ENCODE assay signal across 8 cellular contexts in genomic region chr9:22008662-22009562, GRCh38. TPM values are rescaled to one million over a fixed set of nuclear protein-coding genes. Genes with fewer than 3 reads are reported as not detected.
A peak's percentile ranks its signal among the peaks of the same experiment; 100 is the strongest.
DNase-seq lines count a peak whose midpoint lies in the region; ATAC-seq and TF ChIP-seq lines count a peak whose summit lies in the region.

Gene CDKN2B, minus strand, starts transcription at chr9:22009305. Its CDS starts 352 bp downstream, at chr9:22008953.

- H4K91ac ChIP-seq in mesenchymal stem cell (ENCODE audit: low read length): peak within 1 kb of the TSS; percentile 88

- peak within 1 kb of the TSS; percentile 95 for H2BK5ac ChIP-seq in mesenchymal stem cell (ENCODE audit: low read depth, low read length, poor library complexity, severe bottlenecking)

- peak within 1 kb of the TSS; percentile 46 for H2AFZ ChIP-seq in mesenchymal stem cell (ENCODE audit: low read depth, low read length)

- ATAC-seq in GM18873 (IDR thresholded peaks at IDR 0.05; ENCODE audit: low FRiP score, unreplicated experiment) (peak; percentile 86), HG03103 (IDR thresholded peaks at IDR 0.05; ENCODE audit: low read depth, unreplicated experiment) (peak; percentile 88)
- ATAC-seq in activated CD8-positive, alpha-beta T cell treated with anti-CD3 and anti-CD28 coated beads for 36 hours: peak; percentile 89

- H3K27me3 ChIP-seq in AG04450 (ENCODE audit: control insufficient read depth, insufficient read depth, low read length) (no peaks in the 10 kb centered on the region), endodermal cell (ENCODE audit: control insufficient read depth, insufficient read depth, low read length, poor library complexity, severe bottlenecking) (peaks cover 79% of the 10 kb centered on the region), mesenchymal stem cell (ENCODE audit: control insufficient read depth in 1 of 2, insufficient read depth in 1 of 2, low read length in 2 of 2) (no peaks in the 10 kb centered on the region)

- H3K79me1 ChIP-seq in mesenchymal stem cell (replicated peaks; ENCODE audit: low read length, poor library complexity, severe bottlenecking): peaks cover 21% of the 10 kb centered on the region

- H3K36me3 ChIP-seq in endodermal cell (ENCODE audit: control insufficient read depth, insufficient read depth, low read length) (peaks cover 11% of the 10 kb centered on the region), mesenchymal stem cell (ENCODE audit: control insufficient read depth in 1 of 2, insufficient read depth in 2 of 2, low read depth in 1 of 2, low read length in 2 of 2) (peaks cover 18 to 25% of the 10 kb centered on the region in 2 experiments)

- H3K4me2 ChIP-seq in mesenchymal stem cell (ENCODE audit: low read length, poor library complexity, severe bottlenecking): peak within 1 kb of the TSS; percentile 92

- H3K9me3 ChIP-seq in AG04450 (ENCODE audit: control insufficient read depth, insufficient read depth, low read length): no peaks in the 10 kb centered on the region
- no peaks in the 10 kb centered on the region for H3K9me3 ChIP-seq in endodermal cell (ENCODE audit: control insufficient read depth, low read length)
- no peaks in the 10 kb centered on the region for H3K9me3 ChIP-seq in mesenchymal stem cell (ENCODE audit: control insufficient read depth, low read length)

- no peaks in the 10 kb centered on the region for H3K36me3 Mint-ChIP-seq in activated CD8-positive, alpha-beta T cell treated with anti-CD3 and anti-CD28 coated beads for 36 hours (ENCODE audit: low read depth)
- H3K36me3 Mint-ChIP-seq in endodermal cell (ENCODE audit: low read depth): no peaks in the 10 kb centered on the region

- peak within 1 kb of the TSS; percentile 21 to 82 for H3K14ac ChIP-seq in mesenchymal stem cell (ENCODE audit: low read length in 2 of 2)

- H2BK15ac ChIP-seq in mesenchymal stem cell (ENCODE audit: low read depth, poor library complexity, severe bottlenecking): no peak within 1 kb of the TSS

- peak; percentile 86 for TF ChIP-seq CTCF in AG04450 (IDR thresholded peaks at IDR 0.05; ENCODE audit: low read depth, low read length)
- peak; percentile 78 for TF ChIP-seq CTCF in activated CD8-positive, alpha-beta T cell treated with anti-CD3 and anti-CD28 coated beads for 36 hours (IDR thresholded peaks at IDR 0.05)
- TF ChIP-seq CTCF in endodermal cell (conservative IDR thresholded peaks at IDR 0.05): peak; percentile 99

- H2BK120ac ChIP-seq in mesenchymal stem cell (ENCODE audit: low read depth, low read length): peak within 1 kb of the TSS; percentile 97

- CTCF ChIA-PET in AG04450 (lab: Charles Lee): interaction anchor here (0.6 to 6.4 kb wide), 86 partner anchors 8 to 773 kb away, joined by 3 to 192 read pairs (median 5); partner anchors contain the start of genes CDKN2A and CDKN2B-AS1
- CTCF ChIA-PET in activated CD8-positive, alpha-beta T cell treated with anti-CD3 and anti-CD28 coated beads for 36 hours (lab: Charles Lee): interaction anchor here (0.7 to 5.8 kb wide), 61 partner anchors 9 to 794 kb away, joined by 3 to 93 read pairs (median 5); partner anchors contain the start of genes CDKN2A and CDKN2B-AS1

- H3K4me3 Mint-ChIP-seq in activated CD8-positive, alpha-beta T cell treated with anti-CD3 and anti-CD28 coated beads for 36 hours: peak within 1 kb of the TSS; percentile 72
- peak within 1 kb of the TSS; percentile 92 for H3K4me3 Mint-ChIP-seq in endodermal cell

- H3K27ac ChIP-seq in AG04450 (ENCODE audit: low read depth, low read length) (peak within 1 kb of the TSS; percentile 95), endodermal cell (ENCODE audit: low read depth, low read length) (peak within 1 kb of the TSS; percentile 66), mesenchymal stem cell (ENCODE audit: low read length, poor library complexity, severe bottlenecking) (peak within 1 kb of the TSS; percentile 96)

- intact Hi-C loops in activated CD8-positive, alpha-beta T cell treated with anti-CD3 and anti-CD28 coated beads for 36 hours (cut with micrococcal nuclease): loop anchor here (1.0 to 5.0 kb wide), 2 partner anchors 42 to 196 kb away; no protein-coding TSS in a partner anchor

- H3K18ac ChIP-seq in mesenchymal stem cell (ENCODE audit: low read depth in 1 of 2, low read length in 2 of 2): peak within 1 kb of the TSS; percentile 95 to 97

- peaks cover 21% of the 10 kb centered on the region for H3K4me1 Mint-ChIP-seq in activated CD8-positive, alpha-beta T cell treated with anti-CD3 and anti-CD28 coated beads for 36 hours (ENCODE audit: low read depth)
- H3K4me1 Mint-ChIP-seq in endodermal cell: peaks cover 16% of the 10 kb centered on the region

- peak within 1 kb of the TSS in 1 of 2 experiments; percentile 46 for H3K23ac ChIP-seq in mesenchymal stem cell (ENCODE audit: low read length in 2 of 2)

- H2AK5ac ChIP-seq in mesenchymal stem cell (ENCODE audit: low read length, severe bottlenecking): no peak within 1 kb of the TSS

- H3K9ac ChIP-seq in endodermal cell (ENCODE audit: extremely low read depth, low read length, poor library complexity, severe bottlenecking) (peak within 1 kb of the TSS; percentile 76), mesenchymal stem cell (ENCODE audit: low read length) (peak within 1 kb of the TSS; percentile 98)

- H3K27ac Mint-ChIP-seq in activated CD8-positive, alpha-beta T cell treated with anti-CD3 and anti-CD28 coated beads for 36 hours: no peak within 1 kb of the TSS
- peak within 1 kb of the TSS; percentile 96 for H3K27ac Mint-ChIP-seq in endodermal cell

- DNase-seq in AG04450 (ENCODE audit: low read depth, low spot score): peak; percentile 92
- DNase-seq in NCI-H345 treated with DMSO at 0.1 percent for 48 hours (lab: John Stamatoyannopoulos, UW; ENCODE audit: unreplicated experiment): peak; percentile 84
- DNase-seq in activated CD8-positive, alpha-beta T cell treated with anti-CD3 and anti-CD28 coated beads for 36 hours: peak; percentile 71
- DNase-seq in endodermal cell: peak; percentile 98
- peak; percentile 97 for DNase-seq in mesenchymal stem cell
- peak; percentile 66 to 76 for DNase-seq in stimulated activated CD8-positive, alpha-beta memory T cell treated with anti-CD3 and anti-CD28 coated beads, Interleukin-2, amount 100 ng/mL, for 48 hours (ENCODE audit: low read depth in 2 of 2)

- H3K4me1 ChIP-seq in endodermal cell (ENCODE audit: control insufficient read depth, insufficient read depth, low read length) (no peaks in the 10 kb centered on the region), mesenchymal stem cell (ENCODE audit: control insufficient read depth, insufficient read depth, low read depth, low read length) (peaks cover 13% of the 10 kb centered on the region)

- H3K27me3 Mint-ChIP-seq in activated CD8-positive, alpha-beta T cell treated with anti-CD3 and anti-CD28 coated beads for 36 hours: peaks cover 55% of the 10 kb centered on the region
- H3K27me3 Mint-ChIP-seq in endodermal cell (ENCODE audit: insufficient read depth): peaks cover 81% of the 10 kb centered on the region

- H3K9me3 Mint-ChIP-seq in activated CD8-positive, alpha-beta T cell treated with anti-CD3 and anti-CD28 coated beads for 36 hours: no peaks in the 10 kb centered on the region
- H3K9me3 Mint-ChIP-seq in endodermal cell: no peaks in the 10 kb centered on the region

- H3K4me3 ChIP-seq in AG04450 (ENCODE audit: low read depth, low read length) (peak within 1 kb of the TSS; percentile 83), endodermal cell (ENCODE audit: low read length) (peak within 1 kb of the TSS; percentile 94), mesenchymal stem cell (ENCODE audit: insufficient read depth in 1 of 2, low read depth in 1 of 2, low read length in 2 of 2) (peak within 1 kb of the TSS; percentile 89 to 93)

- H2BK12ac ChIP-seq in mesenchymal stem cell (ENCODE audit: low read length in 2 of 2): peak within 1 kb of the TSS; percentile 51 to 79

- POLR2A ChIA-PET in AG04450 (lab: Yijun Ruan, JAX): interaction anchor here (0.6 to 2.6 kb wide), 20 partner anchors 11 to 235 kb away, joined by 3 to 15 read pairs (median 4); partner anchors contain the start of genes CDKN2A, CDKN2B-AS1 and MTAP
- POLR2A ChIA-PET in activated CD8-positive, alpha-beta T cell treated with anti-CD3 and anti-CD28 coated beads for 36 hours (lab: Charles Lee): interaction anchor here (0.8 to 2.0 kb wide), 2 partner anchors 197 to 198 kb away, joined by 3 to 5 read pairs; no protein-coding TSS in a partner anchor

- peak within 1 kb of the TSS; percentile 87 to 94 for H3K4ac ChIP-seq in mesenchymal stem cell (ENCODE audit: low read depth in 1 of 2, low read length in 2 of 2)

- 0% methylated on average over 37 to 91 of the region's 91 CpGs for WGBS in endodermal cell (ENCODE audit: insufficient coverage in 1 of 2, insufficient read length in 1 of 2), 2 experiments
- under 1% methylated on average over 91 of the region's 91 CpGs for WGBS in mesenchymal stem cell

- peak within 1 kb of the TSS; percentile 85 for H4K8ac ChIP-seq in mesenchymal stem cell (ENCODE audit: low read length)

RNA-seq across cellular contexts. Expression of gene CDKN2B, which starts in this region (rescaled TPM):
- 10.2 and 10.7 TPM in 2 replicates for polyA plus RNA-seq in AG04450 (2011; rRNA removed)
- polyA minus RNA-seq in AG04450 (2011; rRNA and poly(A)+ RNA removed): 9.6 and 11.8 TPM in 2 replicates
- total RNA-seq in activated CD8-positive, alpha-beta T cell treated with anti-CD3 and anti-CD28 coated beads for 36 hours: not detected
- total RNA-seq in endodermal cell: 10 to 100 TPM in 1 of 2 donors, 1 to 10 TPM in 1; 4.5 to 11.4 TPM
- polyA plus RNA-seq in endodermal cell (2013, experiment 1 of 2): 2.3 TPM
- 4.1 TPM for polyA plus RNA-seq in endodermal cell (2013, experiment 2 of 2)
- 36.2 TPM for polyA plus RNA-seq in mesenchymal stem cell (2013, experiment 1 of 2)
- 34.9 TPM for polyA plus RNA-seq in mesenchymal stem cell (2013, experiment 2 of 2)

Comparison
In these comparisons a context has a peak if more than half of its experiments do, and no peak if none do; other contexts are left out.
1. Peak in every context shown above with its lines: DNase-seq, ATAC-seq, H3K4me3 ChIP-seq and H3K27ac ChIP-seq.
2. RNA of gene CDKN2B (total RNA-seq): 4.5 to 11.4 TPM in endodermal cell; not detected in activated CD8-positive, alpha-beta T cell treated with anti-CD3 and anti-CD28 coated beads for 36 hours; every median in the first group is over 4 times any median in the second.
3. Peak in DNase-seq and ATAC-seq in activated CD8-positive, alpha-beta T cell treated with anti-CD3 and anti-CD28 coated beads for 36 hours; RNA of the gene not detected or under 1 TPM.